In genomic region chr7:154080249-154080648, GRCh38 we compare ENCODE assay signal across 8 cellular contexts. TPM values are rescaled to one million over a fixed set of nuclear protein-coding genes. Genes with fewer than 3 reads are reported as not detected.
"Had no signal": no experiment of that assay in that cellular context is flagged by ENCODE, and none has a peak within 500 bp of the region (broad histone marks: within the 10 kb centered on the region; RNA-seq: fewer than 3 reads in every experiment).

No MANE protein-coding gene starts in this region.

RNA-seq across cellular contexts. Expression of gene DPP6, which starts 28.1 kb away (rescaled TPM):
- total RNA-seq: left ventricle myocardium superior, liver, lung microvascular endothelial cell, mammary epithelial cell, mononuclear cell, myocyte had no signal
- polyA plus RNA-seq: immature natural killer cell, keratinocyte, mammary epithelial cell had no signal
